ENCODE assay signal across 19 cellular contexts in the genomic region with DNA sequence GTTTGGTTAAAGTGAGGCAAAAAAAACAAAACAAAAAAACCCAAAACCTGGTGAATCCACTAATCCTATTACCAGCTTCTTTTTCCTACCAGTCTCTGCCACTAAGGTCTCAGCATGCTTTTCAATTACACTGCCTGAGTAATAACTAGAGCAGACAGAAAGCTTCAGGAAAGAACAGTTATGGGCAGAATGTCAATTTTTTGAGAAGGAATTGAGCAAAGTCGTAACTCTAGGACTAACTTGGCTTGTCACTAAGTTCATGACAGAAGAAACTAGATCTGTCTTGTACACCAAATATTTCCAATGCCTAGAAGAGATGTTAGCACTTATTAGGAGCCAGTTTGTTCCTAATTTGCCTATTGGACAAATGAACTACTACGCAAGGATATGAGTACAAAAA.
DNase-seq lines count a peak whose midpoint lies in the region; ATAC-seq and TF ChIP-seq lines count a peak whose summit lies in the region.
"Had no signal": no experiment of that assay in that cellular context is flagged by ENCODE, and none has a peak within 500 bp of the region (broad histone marks: within the 10 kb centered on the region; RNA-seq: fewer than 3 reads in every experiment).

No MANE protein-coding gene starts in this region.

- DNase-seq in left cardiac atrium (no peak), left ventricle myocardium inferior (no peak), foreskin keratinocyte (no peak), sciatic nerve (ENCODE audit: low spot score) (no peak), UCSD-AML1 (lab: John Stamatoyannopoulos, UW; ENCODE audit: unreplicated experiment) (no peak)
- no peak for DNase-seq in stimulated activated CD4-positive, alpha-beta T cell treated with anti-CD3 and anti-CD28 coated beads, Interleukin-15, amount 100 ng/mL, for 24 hours
- DNase-seq: BE2C; CD4-positive, CD25-positive, alpha-beta regulatory T cell; COR-L47; DMS 273 treated with DMSO at 0.1 percent for 48 hours; GDM1; NCI-H1105; NCI-H1694 treated with DMSO at 0.1 percent for 48 hours; NCI-H2107; NCI-H510A; NCI-H748 treated with DMSO at 0.1 percent for 48 hours; NK-92 treated with Interleukin-12 subunit alpha and Interleukin-12 subunit beta, amount 100 ng/mL, for 24 hours; SHP77 treated with DMSO at 0.1 percent for 48 hours had no signal

- no peak for TF ChIP-seq CTCF in left ventricle myocardium inferior (IDR thresholded peaks at IDR 0.05; ENCODE audit: borderline replicate concordance)
- no peak for TF ChIP-seq CTCF in foreskin keratinocyte (conservative IDR thresholded peaks at IDR 0.05)

- H3K27me3 ChIP-seq in left ventricle myocardium inferior (ENCODE audit: low read depth) (no peaks in the 10 kb centered on the region), foreskin keratinocyte (no peaks in the 10 kb centered on the region)
- H3K27me3 ChIP-seq: BE2C had no signal

- intact Hi-C loops in left cardiac atrium (cut with DNase I) = no loop called here
- intact Hi-C loops in left ventricle myocardium inferior (cut with micrococcal nuclease) = no loop called here
- intact Hi-C loops in sciatic nerve (cut with DNase I) = no loop called here

- H3K9me3 ChIP-seq in left ventricle myocardium inferior (replicated peaks) = no peaks in the 10 kb centered on the region
- H3K9me3 ChIP-seq: BE2C had no signal

- H3K27ac ChIP-seq in left ventricle myocardium inferior (replicated peaks) (no peak overlapping the region), foreskin keratinocyte (no peak overlapping the region)

- no peaks in the 10 kb centered on the region for H3K4me1 ChIP-seq in left ventricle myocardium inferior
- H3K4me1 ChIP-seq in foreskin keratinocyte = no peaks in the 10 kb centered on the region
- H3K4me1 ChIP-seq: BE2C had no signal

- ATAC-seq in left cardiac atrium = peak; percentile 31 to 65
- ATAC-seq in foreskin keratinocyte = peak; percentile 18
- peak; percentile 53 for ATAC-seq in sciatic nerve
- ATAC-seq in GM18870 (IDR thresholded peaks at IDR 0.05; ENCODE audit: unreplicated experiment) = no peak

- H3K4me3 ChIP-seq in left ventricle myocardium inferior = no peak overlapping the region

- H3K36me3 ChIP-seq in left ventricle myocardium inferior = no peaks in the 10 kb centered on the region
- H3K36me3 ChIP-seq: BE2C had no signal
